ENCODE assay signal across 8 cellular contexts in the genomic region with DNA sequence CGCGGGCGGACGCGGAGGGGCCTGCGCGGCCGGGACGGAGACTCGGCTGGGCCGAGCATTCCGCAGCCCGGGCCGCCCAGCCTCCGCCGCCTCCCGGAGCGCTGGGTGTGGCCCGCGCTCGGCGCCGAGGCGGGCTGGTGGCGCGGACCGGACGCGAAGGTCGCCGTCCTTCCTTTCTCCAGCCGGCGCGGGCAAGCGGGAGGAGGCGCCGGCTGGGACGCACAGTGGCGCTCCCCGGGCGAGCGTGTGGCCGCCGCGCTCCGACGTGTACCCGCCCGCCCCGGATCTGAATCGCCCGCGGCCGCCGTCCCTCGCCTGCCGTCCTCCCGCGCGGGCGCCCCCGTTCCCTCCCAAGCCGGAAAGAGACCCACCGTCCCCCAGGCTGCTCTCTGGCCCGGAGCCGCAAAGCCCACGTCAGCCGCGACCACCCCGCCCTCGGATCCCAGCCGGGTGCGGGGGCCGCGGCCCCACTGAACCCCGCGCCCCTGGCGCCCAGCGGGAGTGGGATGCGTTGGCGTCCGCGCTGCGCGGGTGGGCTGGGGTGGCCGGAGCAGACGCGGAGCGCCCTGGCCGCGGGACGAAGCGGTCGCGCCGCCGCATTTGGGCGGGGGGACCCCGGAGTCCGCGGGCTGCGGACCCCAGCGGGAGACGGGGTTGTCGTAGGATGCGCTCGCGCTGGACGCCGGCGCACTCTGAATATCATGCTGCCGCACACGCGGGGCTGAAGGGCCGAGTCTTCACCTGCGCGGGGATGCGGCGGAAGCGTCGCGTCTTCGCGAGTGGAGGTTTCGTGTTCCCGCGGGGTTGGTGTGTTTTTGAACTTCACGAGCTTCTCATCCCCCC. TPM values are rescaled to one million over a fixed set of nuclear protein-coding genes. Genes with fewer than 3 reads are reported as not detected.
DNase-seq lines count a peak whose midpoint lies in the region; ATAC-seq, FAIRE-seq and TF ChIP-seq lines count a peak whose summit lies in the region.

No MANE protein-coding gene starts in this region.

- H3K4me3 ChIP-seq in bronchial epithelial cell (ENCODE audit: low read depth, low read length) (peak overlapping the region; percentile 74), kidney epithelial cell (ENCODE audit: low read depth, low read length) (peak overlapping the region; percentile 69)

- peaks cover 12% of the 10 kb centered on the region for H3K36me3 Mint-ChIP-seq in T-helper 2 cell treated with Interferon-gamma antibody and Interleukin-4, amounts not matched to agents 5 μg/mL and 100 μg/mL, for 36 hours (ENCODE audit: low read depth)

- ATAC-seq in GM19438 (IDR thresholded peaks at IDR 0.05; ENCODE audit: low read depth, unreplicated experiment), result peak; percentile 61
- peak; percentile 49 for ATAC-seq in HG03457 (IDR thresholded peaks at IDR 0.05; ENCODE audit: unreplicated experiment)

- H3K27me3 Mint-ChIP-seq in T-helper 2 cell treated with Interferon-gamma antibody and Interleukin-4, amounts not matched to agents 5 μg/mL and 100 μg/mL, for 36 hours (ENCODE audit: low read depth), result peaks cover 7% of the 10 kb centered on the region

- peak overlapping the region; percentile 70 for H3K27ac Mint-ChIP-seq in T-helper 2 cell treated with Interferon-gamma antibody and Interleukin-4, amounts not matched to agents 5 μg/mL and 100 μg/mL, for 36 hours

- no peaks in the 10 kb centered on the region for H3K27me3 ChIP-seq in bronchial epithelial cell (ENCODE audit: control insufficient read depth, insufficient read depth, low read length)
- H3K27me3 ChIP-seq in kidney epithelial cell (ENCODE audit: control insufficient read depth, insufficient read depth, low read length), result no peaks in the 10 kb centered on the region

- TF ChIP-seq CTCF in bronchial epithelial cell (IDR thresholded peaks at IDR 0.05; ENCODE audit: insufficient read depth, low read length, severe bottlenecking) (no peak), kidney epithelial cell (IDR thresholded peaks at IDR 0.05; ENCODE audit: insufficient read depth, low read length, poor library complexity, severe bottlenecking) (no peak)

- FAIRE-seq in bronchial epithelial cell (lab: Jason Lieb, UNC), result no peak

- H3K9me3 Mint-ChIP-seq in T-helper 2 cell treated with Interferon-gamma antibody and Interleukin-4, amounts not matched to agents 5 μg/mL and 100 μg/mL, for 36 hours, result no peaks in the 10 kb centered on the region

- peaks cover 30% of the 10 kb centered on the region for H3K4me1 Mint-ChIP-seq in T-helper 2 cell treated with Interferon-gamma antibody and Interleukin-4, amounts not matched to agents 5 μg/mL and 100 μg/mL, for 36 hours (ENCODE audit: low read depth)

- H3K36me3 ChIP-seq in bronchial epithelial cell (ENCODE audit: control insufficient read depth, insufficient read depth, low read length), result no peaks in the 10 kb centered on the region
- H3K36me3 ChIP-seq in kidney epithelial cell (ENCODE audit: control insufficient read depth, insufficient read depth, low read length), result no peaks in the 10 kb centered on the region

- DNase-seq in DMS 273 treated with DMSO at 0.1 percent for 48 hours (lab: John Stamatoyannopoulos, UW) (peak; percentile 1), bronchial epithelial cell (ENCODE audit: low read depth) (no peak), kidney epithelial cell (ENCODE audit: low read depth) (no peak), DMS153 (lab: John Stamatoyannopoulos, UW) (no peak)
- peak; percentile 43 for DNase-seq in T-helper 2 cell treated with Interferon-gamma antibody and Interleukin-4, amounts not matched to agents 5 μg/mL and 100 μg/mL, for 36 hours (ENCODE audit: low spot score)
- DNase-seq in stimulated activated CD4-positive, alpha-beta T cell treated with anti-CD3 and anti-CD28 coated beads, Interleukin-2, amount 100 ng/mL, for 24 hours, result peak; percentile 34 to 43

- peak overlapping the region; percentile 80 for H3K4me3 Mint-ChIP-seq in T-helper 2 cell treated with Interferon-gamma antibody and Interleukin-4, amounts not matched to agents 5 μg/mL and 100 μg/mL, for 36 hours

RNA-seq across cellular contexts. Expression of a gene that starts 0.7 kb away (rescaled TPM):
- 37.6 and 56.3 TPM in 2 replicates for total RNA-seq in bronchial epithelial cell
- total RNA-seq in kidney epithelial cell, result 77.3 and 82.3 TPM in 2 replicates

Comparison
In these comparisons a context has a peak if more than half of its experiments do, and no peak if none do; other contexts are left out.
1. DNase-seq: peak in DMS 273 treated with DMSO at 0.1 percent for 48 hours (single experiment), T-helper 2 cell treated with Interferon-gamma antibody and Interleukin-4, amounts not matched to agents 5 μg/mL and 100 μg/mL, for 36 hours (single experiment) and stimulated activated CD4-positive, alpha-beta T cell treated with anti-CD3 and anti-CD28 coated beads, Interleukin-2, amount 100 ng/mL, for 24 hours (2 of 2); none in bronchial epithelial cell (single experiment), kidney epithelial cell (single experiment) and DMS153 (single experiment).